ENCODE assay signal across 9 cellular contexts in genomic region chr1:247210062-247210385, GRCh38. TPM values are rescaled to one million over a fixed set of nuclear protein-coding genes. Genes with fewer than 3 reads are reported as not detected.
DNase-seq lines count a peak whose midpoint lies in the region; ATAC-seq, FAIRE-seq and TF ChIP-seq lines count a peak whose summit lies in the region.
"Had no signal": no experiment of that assay in that cellular context is flagged by ENCODE, and none has a peak within 500 bp of the region (broad histone marks: within the 10 kb centered on the region; RNA-seq: fewer than 3 reads in every experiment).

No MANE protein-coding gene starts in this region.

- H3K4me1 ChIP-seq in A549 (0 out of 3 replicates have a peak, but pooled peaks cover 6% of the 10 kb centered on the region), HUES6 (ENCODE audit: control insufficient read depth, insufficient read depth, low read length) (peaks cover 14% of the 10 kb centered on the region; the same call in 1 of the 2 replicates), breast epithelium (peaks cover 0 to 5% of the 10 kb centered on the region in 2 donors), mesodermal cell (ENCODE audit: control insufficient read depth, insufficient read depth, low read length, poor library complexity, severe bottlenecking) (peaks cover 7% of the 10 kb centered on the region)

- DNase-seq in A549 (ENCODE audit: low read depth in 1 of 2, low spot score in 1 of 2) (peak in 1 of 2 experiments; percentile 6), breast epithelium (ENCODE audit: low spot score in 2 of 2) (no peak), HK-2 (ENCODE audit: unreplicated experiment) (no peak), NCI-H774 (lab: John Stamatoyannopoulos, UW) (no peak), NCI-H2029 (lab: John Stamatoyannopoulos, UW) (no peak)

- H3K27me3 ChIP-seq in HUES6 (ENCODE audit: control insufficient read depth, insufficient read depth, low read length) (no peaks in the 10 kb centered on the region), breast epithelium (no peaks in the 10 kb centered on the region)

- intact Hi-C loops in breast epithelium (cut with DNase I; ENCODE audit: low total_unique reads) = no loop called here

- H3K36me3 ChIP-seq in HUES6 (ENCODE audit: control insufficient read depth, insufficient read depth, low read length) (peaks cover 17% of the 10 kb centered on the region; the same call in 1 of the 2 replicates), breast epithelium (no peaks in the 10 kb centered on the region), mesodermal cell (ENCODE audit: control insufficient read depth, insufficient read depth, low read length) (peaks cover 38% of the 10 kb centered on the region)

- peak overlapping the region; percentile 56 for H3K9ac ChIP-seq in HUES6 (ENCODE audit: low read length)

- CTCF ChIA-PET in A549 (lab: Yijun Ruan, JAX) = interaction anchor here (0.7 to 1.4 kb wide), 2 partner anchors 10 to 11 kb away, joined by 3 read pairs; no protein-coding TSS in a partner anchor

- POLR2A ChIA-PET in A549 (lab: Yijun Ruan, JAX) = interaction anchor here (0.9 to 1.3 kb wide), 3 partner anchors 131 to 278 kb away, joined by 3 to 6 read pairs (median 6); partner anchors contain the start of genes AHCTF1 and ZNF670

- no peak for TF ChIP-seq EP300 in A549 (IDR thresholded peaks at IDR 0.05)

- no peak for TF ChIP-seq RAD21 in A549 (conservative IDR thresholded peaks at IDR 0.05 in 1 of 2, IDR thresholded peaks at IDR 0.05 in 1 of 2)

- ATAC-seq in A549 (peak; percentile 31 to 59; a peak in 5 of 6 replicates), GM18907 (IDR thresholded peaks at IDR 0.05; ENCODE audit: unreplicated experiment) (peak; percentile 7)

- WGBS in A549 (ENCODE audit: missing lambda C conversion rate) = 7% methylated on average over 5 of the region's 5 CpGs
- 9 to 11% methylated on average over 5 of the region's 5 CpGs for WGBS in mesodermal cell (ENCODE audit: insufficient coverage in 2 of 2), 2 experiments

- TF ChIP-seq CTCF in A549 (IDR thresholded peaks at IDR 0.05) = no peak
- TF ChIP-seq CTCF in breast epithelium (IDR thresholded peaks at IDR 0.05) = no peak

- no peak for FAIRE-seq in A549 (lab: Jason Lieb, UNC)

- peaks cover 44% of the 10 kb centered on the region for H3K9me3 ChIP-seq in A549
- H3K9me3 ChIP-seq in HUES6 (ENCODE audit: control insufficient read depth, insufficient read depth, low read depth, low read length) = no peaks in the 10 kb centered on the region; the same call in 1 of the 2 replicates
- H3K9me3 ChIP-seq in breast epithelium = no peaks in the 10 kb centered on the region
- no peaks in the 10 kb centered on the region for H3K9me3 ChIP-seq in mesodermal cell (ENCODE audit: control insufficient read depth, low read length)

- no peak for TF ChIP-seq POLR2A in A549 (IDR thresholded peaks at IDR 0.05; ENCODE audit: low read length)
- no peak for TF ChIP-seq POLR2A in breast epithelium (IDR thresholded peaks at IDR 0.05)

- H3K27ac ChIP-seq in A549 (peak overlapping the region; percentile 86 to 92), HUES6 (ENCODE audit: low read depth, low read length) (peak overlapping the region; percentile 57; the same call in 1 of the 2 replicates), breast epithelium (peak overlapping the region; percentile 84 to 93), mesodermal cell (ENCODE audit: low read depth, low read length, severe bottlenecking) (peak overlapping the region; percentile 92)

- peak overlapping the region; percentile 89 for H3K4me2 ChIP-seq in A549

- H3K4me3 ChIP-seq in A549 (peak overlapping the region; percentile 96), HUES6 (ENCODE audit: low read depth, low read length) (peak overlapping the region; percentile 73), breast epithelium (peak overlapping the region; percentile 75 to 96 (median 77)), mesodermal cell (ENCODE audit: extremely low read depth, insufficient read depth, low read length, poor library complexity, severe bottlenecking) (peak overlapping the region; percentile 74)

TF ChIP-seq in A549, 52 proteins besides CTCF, POLR2A, EP300 and RAD21:
- TF ChIP-seq ZSCAN20 (CRISPR knock-in tag; IDR thresholded peaks at IDR 0.05) (no peak), USF2 (IDR thresholded peaks at IDR 0.05) (no peak), TP53 (CRISPR knock-in tag; IDR thresholded peaks at IDR 0.05) (no peak), MYC (IDR thresholded peaks at IDR 0.05; ENCODE audit: borderline replicate concordance, low read length) (no peak), SREBF2 (IDR thresholded peaks at IDR 0.05) (no peak), BCL3 (IDR thresholded peaks at IDR 0.05) (no peak), HDAC2 (IDR thresholded peaks at IDR 0.05) (no peak), ZNF302 (CRISPR knock-in tag; IDR thresholded peaks at IDR 0.05) (no peak), MAZ (IDR thresholded peaks at IDR 0.05; ENCODE audit: borderline replicate concordance, low read depth, low read length) (no peak), KDM5A (IDR thresholded peaks at IDR 0.05) (no peak), ELK1 (IDR thresholded peaks at IDR 0.05; ENCODE audit: low read depth, low read length) (no peak), HOXB5 (CRISPR knock-in tag; IDR thresholded peaks at IDR 0.05) (no peak), KDM1A (IDR thresholded peaks at IDR 0.05; ENCODE audit: low read depth) (no peak), CHD2 (IDR thresholded peaks at IDR 0.05; ENCODE audit: low read length, partially characterized antibody) (no peak), E2F6 (IDR thresholded peaks at IDR 0.05; ENCODE audit: borderline replicate concordance, low read depth) (no peak), JUN (IDR thresholded peaks at IDR 0.05) (no peak)

RNA-seq across cellular contexts. Expression of gene ZNF124, which starts 38.2 kb away (rescaled TPM):
- 6.4 and 6.5 TPM in 2 replicates for polyA plus RNA-seq in A549 (2011; rRNA removed)
- 2.8 and 3.2 TPM in 2 replicates for polyA plus RNA-seq in A549 (2012; cell fraction: cytosol; rRNA removed)
- polyA plus RNA-seq in A549 (2012; cell fraction: nucleus; rRNA removed) = 3.1 and 4.6 TPM in 2 replicates
- 4.4 to 5.5 TPM (median 5.3 TPM) in 3 replicates for polyA plus RNA-seq in A549 (2017; fragmentation: RNase III; extraction: RNeasy Plus Mini Kit Qiagen cat#74134 plus additional on column Dnase treatment)
- 15.0 and 15.1 TPM in 2 replicates for polyA minus RNA-seq in A549 (2011; rRNA and poly(A)+ RNA removed)
- 10 to 100 TPM; 16.8 to 54.2 (median 46.5) TPM for total RNA-seq in breast epithelium
- 29.6 TPM for polyA plus RNA-seq in mesodermal cell (2013, experiment 1 of 2)
- polyA plus RNA-seq in mesodermal cell (2013, experiment 2 of 2) = 40.0 TPM

RNA-seq across cellular contexts. Expression of gene VN1R5, which starts 45.8 kb away (rescaled TPM):
- polyA plus RNA-seq in A549 (2011; rRNA removed) (not detected in 2 replicates), A549 (2017; fragmentation: RNase III; extraction: RNeasy Plus Mini Kit Qiagen cat#74134 plus additional on column Dnase treatment) (not detected in 3 replicates)
- not detected in 2 replicates for polyA plus RNA-seq in A549 (2012; cell fraction: cytosol; rRNA removed)
- polyA plus RNA-seq in A549 (2012; cell fraction: nucleus; rRNA removed) = not detected in 2 replicates
- polyA minus RNA-seq in A549 (2011; rRNA and poly(A)+ RNA removed) = not detected in 2 replicates
- total RNA-seq in breast epithelium = not detected
- not detected for polyA plus RNA-seq in mesodermal cell (2013, experiment 1 of 2)
- polyA plus RNA-seq in mesodermal cell (2013, experiment 2 of 2) = not detected
- total RNA-seq: renal cortical epithelial cell had no signal
